Comparison of ENCODE assay signal across 1 cellular context in genomic region chr11:34146411-34146810, GRCh38.
TF ChIP-seq lines count a peak whose summit lies in the region.

No MANE protein-coding gene starts in this region.

TF ChIP-seq in K562, 482 proteins besides CTCF, POLR2A, EP300 and RAD21 (continued from another document):
- TF ChIP-seq UBTF (IDR thresholded peaks at IDR 0.05; ENCODE audit: borderline replicate concordance in 1 of 2, low read depth in 2 of 2, low read length in 2 of 2), result no peak
- no peak for TF ChIP-seq ZNF609 (CRISPR knock-in tag; IDR thresholded peaks at IDR 0.05; ENCODE audit: borderline replicate concordance)
- no peak for TF ChIP-seq NR2F6 (CRISPR knock-in tag; IDR thresholded peaks at IDR 0.05)
- no peak for TF ChIP-seq NONO (IDR thresholded peaks at IDR 0.05; ENCODE audit: low read depth in 2 of 2, low read length in 1 of 2)
- TF ChIP-seq THRB (CRISPR knock-in tag; conservative IDR thresholded peaks at IDR 0.05), result no peak
